1 cellular context compared by ENCODE assay signal in the genomic region with DNA sequence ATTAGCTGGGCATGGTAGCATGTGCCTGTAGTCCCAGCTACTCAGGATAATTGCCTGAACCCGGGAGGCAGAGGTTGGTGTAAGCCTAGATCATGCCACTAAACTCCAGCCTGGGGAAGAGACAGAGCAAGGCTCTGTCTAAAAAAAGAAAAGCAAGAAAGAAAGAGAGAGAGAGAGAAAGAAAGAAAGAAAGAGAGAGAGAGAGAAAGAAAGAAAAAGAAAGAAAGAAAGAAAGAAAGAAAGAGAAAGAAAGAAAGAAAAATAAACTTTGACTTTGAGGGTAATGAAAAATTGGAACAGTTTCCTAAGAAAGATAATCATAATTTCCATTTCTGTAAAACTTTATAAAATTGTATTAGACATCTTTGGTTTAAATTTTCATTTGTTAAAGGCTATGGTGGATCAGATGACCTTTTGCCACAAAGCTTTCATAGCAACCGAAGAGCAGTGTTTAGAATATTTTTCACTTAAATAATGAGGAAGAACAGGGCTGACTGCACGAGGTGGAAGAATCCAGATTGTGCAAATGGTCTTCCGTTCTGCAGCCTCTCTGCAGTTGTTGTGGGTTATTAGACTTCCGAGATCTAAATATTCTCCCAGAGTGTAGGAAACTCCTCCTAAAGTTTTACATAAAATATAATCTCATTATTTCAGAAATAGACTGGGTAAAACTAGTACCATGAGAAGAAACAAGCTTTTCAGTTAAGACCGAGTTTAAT.
TF ChIP-seq lines count a peak whose summit lies in the region.

No MANE protein-coding gene starts in this region.

TF ChIP-seq in SK-N-SH treated with all-trans-retinoic acid at 6 μM for 48 hours, 23 proteins besides CTCF, POLR2A, EP300 and RAD21 (continued from another document):
- TF ChIP-seq ZNF70 (CRISPR knock-in tag; IDR thresholded peaks at IDR 0.05) (no peak), PPARA (CRISPR knock-in tag; IDR thresholded peaks at IDR 0.05; ENCODE audit: borderline replicate concordance) (no peak), PATZ1 (CRISPR knock-in tag; IDR thresholded peaks at IDR 0.05; ENCODE audit: borderline replicate concordance) (no peak)
